Comparison of ENCODE assay signal across 1 cellular context in genomic region chr17:15966879-15967248, GRCh38.
TF ChIP-seq lines count a peak whose summit lies in the region.

No MANE protein-coding gene starts in this region.

TF ChIP-seq in WTC11, 78 proteins besides CTCF, POLR2A, EP300 and RAD21 (continued from another document):
- TF ChIP-seq STAT6 (CRISPR knock-in tag; conservative IDR thresholded peaks at IDR 0.05; ENCODE audit: low read depth) (no peak), JUN (CRISPR knock-in tag; IDR thresholded peaks at IDR 0.05) (no peak), FOXP4 (CRISPR knock-in tag; IDR thresholded peaks at IDR 0.05) (no peak), PREB (CRISPR knock-in tag; IDR thresholded peaks at IDR 0.05; ENCODE audit: borderline replicate concordance) (no peak), ZNF281 (CRISPR knock-in tag; IDR thresholded peaks at IDR 0.05) (no peak), ATF6 (CRISPR knock-in tag; IDR thresholded peaks at IDR 0.05) (no peak), HMGXB4 (CRISPR knock-in tag; IDR thresholded peaks at IDR 0.05) (no peak), NR2C2 (CRISPR knock-in tag; IDR thresholded peaks at IDR 0.05) (no peak), ZBTB21 (CRISPR knock-in tag; IDR thresholded peaks at IDR 0.05; ENCODE audit: borderline replicate concordance) (no peak), NFYB (CRISPR knock-in tag; conservative IDR thresholded peaks at IDR 0.05; ENCODE audit: low read depth) (no peak), MYBL2 (CRISPR knock-in tag; IDR thresholded peaks at IDR 0.05) (no peak), ETV6 (CRISPR knock-in tag; IDR thresholded peaks at IDR 0.05) (peak; percentile 63), ELF4 (CRISPR knock-in tag; IDR thresholded peaks at IDR 0.05; ENCODE audit: low read depth) (no peak), MXD4 (CRISPR knock-in tag; IDR thresholded peaks at IDR 0.05; ENCODE audit: borderline replicate concordance) (no peak), SP1 (CRISPR knock-in tag; conservative IDR thresholded peaks at IDR 0.05) (0 out of 2 replicates have a peak, but pooled peaks have one; percentile 52), ZNF423 (CRISPR knock-in tag; IDR thresholded peaks at IDR 0.05) (peak; percentile 82), NR1H2 (CRISPR knock-in tag; IDR thresholded peaks at IDR 0.05) (no peak), ZSCAN18 (CRISPR knock-in tag; IDR thresholded peaks at IDR 0.05) (no peak), ZNF425 (CRISPR knock-in tag; conservative IDR thresholded peaks at IDR 0.05) (no peak), IRF2 (CRISPR knock-in tag; IDR thresholded peaks at IDR 0.05; ENCODE audit: borderline replicate concordance, low read depth) (no peak), ZNF232 (CRISPR knock-in tag; IDR thresholded peaks at IDR 0.05) (no peak), NFATC4 (CRISPR knock-in tag; IDR thresholded peaks at IDR 0.05) (no peak), FOXK1 (CRISPR knock-in tag; IDR thresholded peaks at IDR 0.05) (0 out of 2 replicates have a peak, but pooled peaks have one; percentile 27), HMGA2 (CRISPR knock-in tag; IDR thresholded peaks at IDR 0.05) (no peak), GTF2I (CRISPR knock-in tag; conservative IDR thresholded peaks at IDR 0.05) (no peak), ARID4B (CRISPR knock-in tag; IDR thresholded peaks at IDR 0.05; ENCODE audit: borderline replicate concordance) (no peak), ZNF416 (CRISPR knock-in tag; IDR thresholded peaks at IDR 0.05) (no peak), FOXJ3 (CRISPR knock-in tag; IDR thresholded peaks at IDR 0.05; ENCODE audit: borderline replicate concordance) (no peak)
